Comparison of ENCODE assay signal across 8 cellular contexts in the genomic region with DNA sequence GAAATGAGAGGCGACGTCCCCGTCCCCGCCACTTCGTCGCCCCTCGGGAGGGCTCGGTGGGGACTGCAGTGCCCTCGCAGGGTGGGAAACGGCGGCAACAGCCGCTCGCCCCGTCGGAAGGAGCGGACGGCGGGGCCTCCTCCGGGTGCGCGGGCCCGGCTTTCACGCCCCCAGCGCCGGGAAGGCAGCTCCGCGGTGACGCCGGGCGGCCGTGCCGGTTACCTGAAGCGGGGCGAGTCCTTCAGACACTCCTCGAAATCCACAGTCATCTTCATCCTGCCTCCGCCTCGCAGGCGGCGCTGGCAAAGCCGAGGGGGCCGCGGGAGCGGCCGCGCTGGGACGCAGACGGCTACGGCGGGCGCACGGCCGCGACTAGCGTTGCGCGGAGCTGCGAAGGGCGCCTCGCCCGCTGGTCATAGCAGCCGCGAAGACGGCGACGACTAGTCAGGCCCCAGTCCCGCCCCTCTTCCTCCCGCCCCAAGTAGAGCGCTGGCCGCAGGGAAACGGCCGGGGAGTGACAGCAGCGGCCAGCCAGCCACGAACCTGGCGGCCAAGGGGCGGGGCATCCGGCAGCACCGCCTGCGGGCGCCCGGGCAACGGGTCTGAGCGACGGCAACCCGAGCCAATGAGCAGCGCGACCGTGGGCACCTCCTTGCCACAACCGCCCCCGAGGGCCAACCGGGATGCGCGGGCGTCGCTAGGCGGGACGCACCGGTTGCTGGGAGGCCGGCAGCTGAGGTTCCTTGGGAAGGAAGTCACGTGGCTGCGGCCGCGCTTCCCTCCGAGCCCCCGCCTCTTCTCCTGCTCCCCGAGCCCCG. TPM values are rescaled to one million over a fixed set of nuclear protein-coding genes. Genes with fewer than 3 reads are reported as not detected.
DNase-seq lines count a peak whose midpoint lies in the region; ATAC-seq lines count a peak whose summit lies in the region.

A gene with protein sequence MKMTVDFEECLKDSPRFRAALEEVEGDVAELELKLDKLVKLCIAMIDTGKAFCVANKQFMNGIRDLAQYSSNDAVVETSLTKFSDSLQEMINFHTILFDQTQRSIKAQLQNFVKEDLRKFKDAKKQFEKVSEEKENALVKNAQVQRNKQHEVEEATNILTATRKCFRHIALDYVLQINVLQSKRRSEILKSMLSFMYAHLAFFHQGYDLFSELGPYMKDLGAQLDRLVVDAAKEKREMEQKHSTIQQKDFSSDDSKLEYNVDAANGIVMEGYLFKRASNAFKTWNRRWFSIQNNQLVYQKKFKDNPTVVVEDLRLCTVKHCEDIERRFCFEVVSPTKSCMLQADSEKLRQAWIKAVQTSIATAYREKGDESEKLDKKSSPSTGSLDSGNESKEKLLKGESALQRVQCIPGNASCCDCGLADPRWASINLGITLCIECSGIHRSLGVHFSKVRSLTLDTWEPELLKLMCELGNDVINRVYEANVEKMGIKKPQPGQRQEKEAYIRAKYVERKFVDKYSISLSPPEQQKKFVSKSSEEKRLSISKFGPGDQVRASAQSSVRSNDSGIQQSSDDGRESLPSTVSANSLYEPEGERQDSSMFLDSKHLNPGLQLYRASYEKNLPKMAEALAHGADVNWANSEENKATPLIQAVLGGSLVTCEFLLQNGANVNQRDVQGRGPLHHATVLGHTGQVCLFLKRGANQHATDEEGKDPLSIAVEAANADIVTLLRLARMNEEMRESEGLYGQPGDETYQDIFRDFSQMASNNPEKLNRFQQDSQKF (minus strand): TSS at position 448 of the 818 bp plus-strand sequence. CDS start 173 bp downstream, at position 275.

- peak within 1 kb of the TSS; percentile 57 for H3K23ac ChIP-seq in mesendoderm (ENCODE audit: low read length)

- no peak within 1 kb of the TSS for H2BK15ac ChIP-seq in mesendoderm (replicated peaks; ENCODE audit: low read depth)

- H3K4me3 Mint-ChIP-seq in activated CD8-positive, alpha-beta memory T cell treated with anti-CD3 and anti-CD28 coated beads, Interleukin-2, amount 10 ng/mL, durations not matched to agents 7 days and 5 days = peak within 1 kb of the TSS; percentile 94

- peaks cover 34% of the 10 kb centered on the region for H3K4me1 Mint-ChIP-seq in activated CD8-positive, alpha-beta memory T cell treated with anti-CD3 and anti-CD28 coated beads, Interleukin-2, amount 10 ng/mL, durations not matched to agents 7 days and 5 days

- H2AK5ac ChIP-seq in mesendoderm (ENCODE audit: low read length) = no peak within 1 kb of the TSS

- H3K4me3 ChIP-seq in NT2/D1 (ENCODE audit: insufficient read length, low read depth) (peak within 1 kb of the TSS; percentile 87), endocrine pancreas (ENCODE audit: control insufficient read depth, insufficient read depth, low read length) (peak within 1 kb of the TSS; percentile 85), mesendoderm (ENCODE audit: low read length) (peak within 1 kb of the TSS; percentile 95)

- no peaks in the 10 kb centered on the region for H3K27me3 Mint-ChIP-seq in activated CD8-positive, alpha-beta memory T cell treated with anti-CD3 and anti-CD28 coated beads, Interleukin-2, amount 10 ng/mL, durations not matched to agents 7 days and 5 days

- DNase-seq in COR-L47 (lab: John Stamatoyannopoulos, UW) = peak; percentile 100
- peak; percentile 86 to 100 (median 99) for DNase-seq in HUDEP-2 (lab: John Stamatoyannopoulos, UW; ENCODE audit: unreplicated experiment in 76 of 76)
- DNase-seq in NT2/D1 (ENCODE audit: low read depth, low spot score) = peak; percentile 99
- DNase-seq in activated CD8-positive, alpha-beta memory T cell treated with anti-CD3 and anti-CD28 coated beads, Interleukin-2, amount 10 ng/mL, durations not matched to agents 7 days and 5 days = peak; percentile 99
- DNase-seq in mesendoderm = peak; percentile 100
- DNase-seq in stimulated activated CD8-positive, alpha-beta memory T cell treated with anti-CD3 and anti-CD28 coated beads, Interleukin-15, amount 100 ng/mL, for 1 hour (ENCODE audit: low read depth) = peak; percentile 95

- peak within 1 kb of the TSS; percentile 42 for H2BK5ac ChIP-seq in mesendoderm (ENCODE audit: low read length)

- no CpG with 5 or more reads among the region's 106 CpGs for WGBS in mesendoderm (ENCODE audit: extremely low coverage, insufficient coverage, low lambda C conversion rate)

- H3K9me3 Mint-ChIP-seq in activated CD8-positive, alpha-beta memory T cell treated with anti-CD3 and anti-CD28 coated beads, Interleukin-2, amount 10 ng/mL, durations not matched to agents 7 days and 5 days (ENCODE audit: low read depth) = no peaks in the 10 kb centered on the region

- H3K4ac ChIP-seq in mesendoderm (ENCODE audit: low read depth, low read length) = peak within 1 kb of the TSS; percentile 8

- H3K18ac ChIP-seq in mesendoderm (ENCODE audit: low read length) = peak within 1 kb of the TSS; percentile 71

- H3K4me1 ChIP-seq in NT2/D1 (ENCODE audit: insufficient read depth, insufficient read length) = peaks cover 2% of the 10 kb centered on the region
- H3K4me1 ChIP-seq in endocrine pancreas (ENCODE audit: control insufficient read depth, insufficient read depth, low read length) = peaks cover 20% of the 10 kb centered on the region
- H3K4me1 ChIP-seq in mesendoderm (ENCODE audit: control insufficient read depth, low read depth, low read length) = peaks cover 7% of the 10 kb centered on the region

- H3K27ac Mint-ChIP-seq in activated CD8-positive, alpha-beta memory T cell treated with anti-CD3 and anti-CD28 coated beads, Interleukin-2, amount 10 ng/mL, durations not matched to agents 7 days and 5 days = peak within 1 kb of the TSS; percentile 91

- H3K4me2 ChIP-seq in mesendoderm (ENCODE audit: low read length) = peak within 1 kb of the TSS; percentile 95

- peak; percentile 93 for ATAC-seq in GM21381 (IDR thresholded peaks at IDR 0.05; ENCODE audit: unreplicated experiment)
- peak; percentile 91 for ATAC-seq in activated CD8-positive, alpha-beta memory T cell treated with anti-CD3 and anti-CD28 coated beads, Interleukin-2, amount 10 ng/mL, durations not matched to agents 7 days and 5 days

- H3K36me3 ChIP-seq in NT2/D1 (ENCODE audit: insufficient read depth, insufficient read length, low read length) = no peaks in the 10 kb centered on the region
- no peaks in the 10 kb centered on the region for H3K36me3 ChIP-seq in endocrine pancreas (ENCODE audit: control insufficient read depth, insufficient read depth, low read length)
- no peaks in the 10 kb centered on the region for H3K36me3 ChIP-seq in mesendoderm (ENCODE audit: control insufficient read depth, insufficient read depth, low read length)

- no peaks in the 10 kb centered on the region for H3K27me3 ChIP-seq in NT2/D1 (ENCODE audit: insufficient read depth, insufficient read length)
- no peaks in the 10 kb centered on the region for H3K27me3 ChIP-seq in endocrine pancreas (ENCODE audit: control insufficient read depth, insufficient read depth, low read length)
- H3K27me3 ChIP-seq in mesendoderm (ENCODE audit: insufficient read depth, low read length, poor library complexity) = no peaks in the 10 kb centered on the region

- H3K9ac ChIP-seq in NT2/D1 (ENCODE audit: insufficient read length, low read depth) (peak within 1 kb of the TSS; percentile 94), endocrine pancreas (ENCODE audit: control insufficient read depth, insufficient read depth, low read length) (peak within 1 kb of the TSS; percentile 92), mesendoderm (ENCODE audit: low read length) (peak within 1 kb of the TSS; percentile 96)

- peak within 1 kb of the TSS; percentile 95 for H3K56ac ChIP-seq in mesendoderm (ENCODE audit: low read length)

- H3K27ac ChIP-seq in mesendoderm (ENCODE audit: low read depth, low read length) = peak within 1 kb of the TSS; percentile 91

- H3K9me3 ChIP-seq in NT2/D1 (ENCODE audit: insufficient read depth, low read length) (no peaks in the 10 kb centered on the region), endocrine pancreas (ENCODE audit: control insufficient read depth, low read length) (no peaks in the 10 kb centered on the region)

- CTCF ChIA-PET in activated CD8-positive, alpha-beta memory T cell treated with anti-CD3 and anti-CD28 coated beads, Interleukin-2, amount 10 ng/mL, durations not matched to agents 7 days and 5 days (lab: Charles Lee) = interaction anchor here (0.7 to 6.4 kb wide), 8 partner anchors 9 to 172 kb away, joined by 3 to 53 read pairs (median 4); a partner anchor contains a TSS

- H2BK120ac ChIP-seq in mesendoderm (ENCODE audit: low read depth, low read length) = peak within 1 kb of the TSS; percentile 16

- peaks cover 22% of the 10 kb centered on the region for H3K79me2 ChIP-seq in mesendoderm (ENCODE audit: control insufficient read depth, insufficient read depth, low read length)

- peaks cover 11% of the 10 kb centered on the region for H3K79me1 ChIP-seq in mesendoderm (ENCODE audit: low read length)

- H4K8ac ChIP-seq in mesendoderm (ENCODE audit: low read depth, low read length) = peak within 1 kb of the TSS; percentile 68

- peaks cover 1% of the 10 kb centered on the region for H3K36me3 Mint-ChIP-seq in activated CD8-positive, alpha-beta memory T cell treated with anti-CD3 and anti-CD28 coated beads, Interleukin-2, amount 10 ng/mL, durations not matched to agents 7 days and 5 days

- H4K5ac ChIP-seq in mesendoderm (ENCODE audit: low read length) = no peak within 1 kb of the TSS

RNA-seq across cellular contexts. Expression of the gene that starts here (rescaled TPM):
- 10 to 100 TPM; 58.4 to 74.4 TPM for total RNA-seq in activated CD8-positive, alpha-beta memory T cell treated with anti-CD3 and anti-CD28 coated beads, Interleukin-2, amount 10 ng/mL, durations not matched to agents 7 days and 5 days
- polyA plus RNA-seq in mesendoderm (2013, experiment 1 of 2) = 16.9 TPM
- polyA plus RNA-seq in mesendoderm (2013, experiment 2 of 2) = 16.7 TPM

Comparison
In these comparisons a context has a peak if more than half of its experiments do, and no peak if none do; other contexts are left out.
1. Peak in every context shown above with its lines: DNase-seq, ATAC-seq, H3K4me3 ChIP-seq and H3K27ac ChIP-seq.